12 cellular contexts compared by ENCODE assay signal in genomic region chr20:54633903-54634302, GRCh38.
DNase-seq lines count a peak whose midpoint lies in the region; ATAC-seq and TF ChIP-seq lines count a peak whose summit lies in the region.
"Had no signal": no experiment of that assay in that cellular context is flagged by ENCODE, and none has a peak within 500 bp of the region (broad histone marks: within the 10 kb centered on the region; RNA-seq: fewer than 3 reads in every experiment).

No MANE protein-coding gene starts in this region.

- H3K36me3 Mint-ChIP-seq in natural killer cell: no peaks in the 10 kb centered on the region
- no peaks in the 10 kb centered on the region for H3K36me3 Mint-ChIP-seq in activated CD4-positive, alpha-beta T cell treated with anti-CD3 and anti-CD28 coated beads, Interleukin-2, amount 10 ng/mL, durations not matched to agents 24 days and 14 days (ENCODE audit: low read depth)

- H3K4me3 ChIP-seq in ascending aorta: no peak overlapping the region

- TF ChIP-seq CTCF in ascending aorta (IDR thresholded peaks at IDR 0.05) (no peak), natural killer cell (IDR thresholded peaks at IDR 0.05) (no peak)

- peaks cover 7 to 17% of the 10 kb centered on the region in 2 donors for H3K27me3 Mint-ChIP-seq in natural killer cell (ENCODE audit: low read depth in 2 of 2)
- no peaks in the 10 kb centered on the region for H3K27me3 Mint-ChIP-seq in activated CD4-positive, alpha-beta T cell treated with anti-CD3 and anti-CD28 coated beads, Interleukin-2, amount 10 ng/mL, durations not matched to agents 24 days and 14 days

- H3K9me3 ChIP-seq in ascending aorta: no peaks in the 10 kb centered on the region

- H3K27ac Mint-ChIP-seq in natural killer cell: no peak overlapping the region
- no peak overlapping the region for H3K27ac Mint-ChIP-seq in activated CD4-positive, alpha-beta T cell treated with anti-CD3 and anti-CD28 coated beads, Interleukin-2, amount 10 ng/mL, durations not matched to agents 24 days and 14 days

- H3K36me3 ChIP-seq in ascending aorta: no peaks in the 10 kb centered on the region

- ATAC-seq in GM18519 (IDR thresholded peaks at IDR 0.05; ENCODE audit: low FRiP score, unreplicated experiment) (peak; percentile 99), GM21515 (IDR thresholded peaks at IDR 0.05; ENCODE audit: unreplicated experiment) (peak; percentile 99), HG03108 (IDR thresholded peaks at IDR 0.05; ENCODE audit: unreplicated experiment) (peak; percentile 94), natural killer cell (no peak)

- H3K27me3 ChIP-seq in ascending aorta: no peaks in the 10 kb centered on the region

- H3K4me1 Mint-ChIP-seq in natural killer cell: no peaks in the 10 kb centered on the region
- H3K4me1 Mint-ChIP-seq in activated CD4-positive, alpha-beta T cell treated with anti-CD3 and anti-CD28 coated beads, Interleukin-2, amount 10 ng/mL, durations not matched to agents 24 days and 14 days: no peaks in the 10 kb centered on the region

- DNase-seq in RPMI8226: peak; percentile 92
- no peak for DNase-seq in ascending aorta (ENCODE audit: low spot score in 2 of 2)
- DNase-seq in natural killer cell: no peak
- DNase-seq in NCI-H2227 (lab: John Stamatoyannopoulos, UW; ENCODE audit: unreplicated experiment): no peak
- DNase-seq in activated CD4-positive, alpha-beta T cell treated with anti-CD3 and anti-CD28 coated beads, Interleukin-2, amount 10 ng/mL, durations not matched to agents 24 days and 14 days: no peak
- DNase-seq: NCI-H2227 treated with DMSO at 0.1 percent for 48 hours; stimulated activated CD4-positive, alpha-beta T cell treated with anti-CD3 and anti-CD28 coated beads, Interleukin-2, amount 100 ng/mL, for 48 hours; T-helper 2 cell had no signal

- no peak overlapping the region for H3K4me3 Mint-ChIP-seq in natural killer cell
- no peak overlapping the region for H3K4me3 Mint-ChIP-seq in activated CD4-positive, alpha-beta T cell treated with anti-CD3 and anti-CD28 coated beads, Interleukin-2, amount 10 ng/mL, durations not matched to agents 24 days and 14 days

- no peak overlapping the region for H3K27ac ChIP-seq in ascending aorta
- H3K27ac ChIP-seq: HL-60 had no signal

- H3K9me3 Mint-ChIP-seq in natural killer cell: no peaks in the 10 kb centered on the region
- no peaks in the 10 kb centered on the region for H3K9me3 Mint-ChIP-seq in activated CD4-positive, alpha-beta T cell treated with anti-CD3 and anti-CD28 coated beads, Interleukin-2, amount 10 ng/mL, durations not matched to agents 24 days and 14 days

- intact Hi-C loops in ascending aorta (cut with DNase I) (no loop called here), natural killer cell (cut with micrococcal nuclease) (no loop called here)
- intact Hi-C loops in activated CD4-positive, alpha-beta T cell treated with anti-CD3 and anti-CD28 coated beads, Interleukin-2, amount 10 ng/mL, durations not matched to agents 24 days and 14 days (cut with micrococcal nuclease): no loop called here

- H3K4me1 ChIP-seq in ascending aorta: no peaks in the 10 kb centered on the region

Comparison
In these comparisons a context has a peak if more than half of its experiments do, and no peak if none do; other contexts are left out.
1. ATAC-seq: peak in GM18519 (single experiment), GM21515 (single experiment) and HG03108 (single experiment); none in natural killer cell (0 of 3).